8 cellular contexts compared by ENCODE assay signal in the genomic region with DNA sequence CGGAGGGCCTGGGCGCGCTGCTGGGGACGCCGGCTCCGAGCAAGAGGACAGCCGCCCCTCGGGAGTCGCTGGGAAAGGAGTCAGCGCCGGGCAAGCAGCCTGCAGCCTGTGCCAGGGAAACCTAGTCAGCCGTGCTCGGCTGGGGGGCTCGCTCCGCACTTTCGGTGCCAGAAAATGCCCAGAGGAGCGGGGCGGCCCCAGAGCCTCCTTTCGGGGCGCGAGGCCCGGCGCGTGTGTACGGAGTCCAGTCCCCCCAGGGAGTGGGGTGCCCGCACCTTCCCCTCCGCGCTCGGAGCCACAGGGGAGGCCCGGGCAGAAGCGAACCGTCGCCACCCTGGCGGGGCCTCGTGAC.
DNase-seq lines count a peak whose midpoint lies in the region; ATAC-seq, FAIRE-seq and TF ChIP-seq lines count a peak whose summit lies in the region.

No MANE protein-coding gene starts in this region.

- H3K9me3 Mint-ChIP-seq in CD4-positive, CD25-positive, alpha-beta regulatory T cell, result peaks cover 0 to 2% (median 0%) of the 10 kb centered on the region in 7 donors
- H3K9me3 Mint-ChIP-seq in neural crest cell, result peaks cover 5% of the 10 kb centered on the region

- no peaks in the 10 kb centered on the region for H3K27me3 ChIP-seq in CD4-positive, CD25-positive, alpha-beta regulatory T cell (ENCODE audit: control insufficient read depth, insufficient read depth, low read length)

- TF ChIP-seq POLR2A in GM12891 (IDR thresholded peaks at IDR 0.05; ENCODE audit: low read depth, low read length), result no peak

- H3K9me3 ChIP-seq in CD4-positive, CD25-positive, alpha-beta regulatory T cell (ENCODE audit: control insufficient read depth in 2 of 2, low read length in 2 of 2), result no peaks in the 10 kb centered on the region

- no peak for DNase-seq in CD4-positive, CD25-positive, alpha-beta regulatory T cell
- peak; percentile 36 for DNase-seq in RPMI7951 (ENCODE audit: low read depth)
- no peak for DNase-seq in fibroblast of mammary gland (ENCODE audit: low read depth)
- DNase-seq in neural crest cell (ENCODE audit: low read depth, low spot score), result peak; percentile 34
- DNase-seq in central memory CD4-positive, alpha-beta T cell, result no peak
- no peak for DNase-seq in GM12891 (ENCODE audit: insufficient read length, low spot score)
- no peak for DNase-seq in ACHN

- no peaks in the 10 kb centered on the region for H3K36me3 Mint-ChIP-seq in CD4-positive, CD25-positive, alpha-beta regulatory T cell
- H3K36me3 Mint-ChIP-seq in neural crest cell (ENCODE audit: low read depth), result peaks cover 12% of the 10 kb centered on the region

- H3K27ac Mint-ChIP-seq in CD4-positive, CD25-positive, alpha-beta regulatory T cell, result peak overlapping the region in 1 of 3 donors; percentile 98
- no peak overlapping the region for H3K27ac Mint-ChIP-seq in neural crest cell (ENCODE audit: unreplicated experiment)

- H3K27ac ChIP-seq in CD4-positive, CD25-positive, alpha-beta regulatory T cell (ENCODE audit: insufficient read depth, low read length, poor library complexity, severe bottlenecking), result peak overlapping the region; percentile 81

- in situ Hi-C loops in ACHN (cut with HindIII; ENCODE audit: low pct_ligation_motif_present, low pct_unique_long_range_greater_than_20kb, low sequenced_read_pairs), result no loop called here

- H3K4me1 ChIP-seq in CD4-positive, CD25-positive, alpha-beta regulatory T cell (ENCODE audit: control insufficient read depth, insufficient read depth, low read length, poor library complexity, severe bottlenecking), result peaks cover 28% of the 10 kb centered on the region

- H3K36me3 ChIP-seq in CD4-positive, CD25-positive, alpha-beta regulatory T cell (ENCODE audit: control insufficient read depth, insufficient read depth, low read length), result no peaks in the 10 kb centered on the region

- H3K4me3 Mint-ChIP-seq in CD4-positive, CD25-positive, alpha-beta regulatory T cell, result peak overlapping the region; percentile 16 to 100 (median 94)
- H3K4me3 Mint-ChIP-seq in neural crest cell, result peak overlapping the region; percentile 71

- TF ChIP-seq CTCF in fibroblast of mammary gland (conservative IDR thresholded peaks at IDR 0.05; ENCODE audit: control insufficient read depth, insufficient read depth, low read depth, low read length) (no peak), neural crest cell (conservative IDR thresholded peaks at IDR 0.05) (no peak)

- peaks cover 10 to 23% (median 14%) of the 10 kb centered on the region in 4 donors for H3K4me1 Mint-ChIP-seq in CD4-positive, CD25-positive, alpha-beta regulatory T cell
- peaks cover 24% of the 10 kb centered on the region for H3K4me1 Mint-ChIP-seq in neural crest cell

- no peak for ATAC-seq in CD4-positive, CD25-positive, alpha-beta regulatory T cell (ENCODE audit: low read depth in 2 of 2)
- peak; percentile 4 for ATAC-seq in GM21381 (IDR thresholded peaks at IDR 0.05; ENCODE audit: unreplicated experiment)

- H3K27me3 Mint-ChIP-seq in CD4-positive, CD25-positive, alpha-beta regulatory T cell, result peaks cover 9% of the 10 kb centered on the region
- H3K27me3 Mint-ChIP-seq in neural crest cell (ENCODE audit: low read depth), result peaks cover 57% of the 10 kb centered on the region

- peak overlapping the region; percentile 53 for H3K4me3 ChIP-seq in CD4-positive, CD25-positive, alpha-beta regulatory T cell (ENCODE audit: low read depth, low read length)
- peak overlapping the region; percentile 48 for H3K4me3 ChIP-seq in fibroblast of mammary gland (ENCODE audit: control insufficient read depth, low read depth, low read length)

- no peak for FAIRE-seq in GM12891 (lab: Jason Lieb, UNC)

TF ChIP-seq in GM12891, 5 proteins besides CTCF, POLR2A, EP300 and RAD21:
- TF ChIP-seq SPI1 (IDR thresholded peaks at IDR 0.05; ENCODE audit: low read depth, low read length), result no peak
- no peak for TF ChIP-seq POLR2AphosphoS5 (IDR thresholded peaks at IDR 0.05; ENCODE audit: low read depth, low read length)
- TF ChIP-seq POU2F2 (IDR thresholded peaks at IDR 0.05; ENCODE audit: low read depth, low read length), result no peak
- no peak for TF ChIP-seq PAX5 (IDR thresholded peaks at IDR 0.05; ENCODE audit: insufficient read depth, low read length, severe bottlenecking)

Comparison
In these comparisons a context has a peak if more than half of its experiments do, and no peak if none do; other contexts are left out.
1. DNase-seq: peak in RPMI7951 (single experiment) and neural crest cell (single experiment); none in CD4-positive, CD25-positive, alpha-beta regulatory T cell (0 of 3), fibroblast of mammary gland (single experiment), central memory CD4-positive, alpha-beta T cell (single experiment), GM12891 (single experiment) and ACHN (single experiment).